7 cellular contexts compared by ENCODE assay signal in the genomic region with DNA sequence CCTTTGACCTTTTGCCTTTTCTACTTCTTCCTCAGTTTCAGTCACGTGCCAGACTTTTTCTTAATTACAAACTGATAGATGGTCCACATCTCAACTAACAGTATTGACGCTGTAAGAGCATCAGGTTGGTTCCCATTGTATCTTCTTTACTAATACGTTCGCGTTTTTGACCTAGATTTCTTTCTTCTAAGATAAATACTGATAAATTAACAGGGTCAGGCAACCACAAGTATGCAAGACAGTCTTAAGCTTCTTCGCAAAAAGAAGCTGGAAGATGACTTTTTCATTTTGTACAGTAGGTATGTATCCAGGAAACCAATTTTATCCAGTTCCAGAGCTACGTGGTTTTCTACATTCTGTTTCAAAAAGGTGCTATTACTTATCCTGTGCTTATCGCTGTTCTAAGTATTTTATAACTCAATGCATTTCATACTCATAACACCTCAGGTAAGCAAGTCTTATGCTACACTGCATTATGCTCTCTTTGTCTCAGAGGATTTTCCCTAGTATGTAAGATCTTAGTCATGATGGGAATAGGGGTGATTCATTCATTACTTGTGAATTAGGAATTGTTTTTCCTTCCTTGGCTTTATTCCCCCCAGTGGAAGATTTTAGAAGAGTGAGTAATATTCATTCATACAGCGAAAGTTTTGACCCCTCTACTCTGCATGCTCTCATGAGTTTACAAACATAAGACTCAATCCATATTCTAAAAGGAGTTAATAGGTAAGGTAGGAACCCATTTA. TPM values are rescaled to one million over a fixed set of nuclear protein-coding genes. Genes with fewer than 3 reads are reported as not detected.
DNase-seq lines count a peak whose midpoint lies in the region; ATAC-seq and TF ChIP-seq lines count a peak whose summit lies in the region.

No MANE protein-coding gene starts in this region.

- 23% methylated on average over 9 of the region's 9 CpGs for WGBS in SK-N-SH (ENCODE audit: low lambda C conversion rate)
- 47 to 50% (median 47%) methylated on average over 9 of the region's 9 CpGs for WGBS in psoas muscle, 3 donors

- no peak for ATAC-seq in psoas muscle

- peaks cover 17 to 24% of the 10 kb centered on the region in 2 experiments; a peak in 3 of 4 replicates for H3K4me1 ChIP-seq in SK-N-SH (ENCODE audit: control insufficient read depth in 1 of 2, insufficient read depth in 2 of 2, low read depth in 1 of 2, low read length in 1 of 2)
- peaks cover 32% of the 10 kb centered on the region for H3K4me1 ChIP-seq in psoas muscle

- TF ChIP-seq EP300 in SK-N-SH (IDR thresholded peaks at IDR 0.05; ENCODE audit: borderline replicate concordance in 1 of 2, low read depth in 1 of 2, low read length in 1 of 2) = peak in 1 of 2 experiments; percentile 72; a peak in 1 of 4 replicates

- DNase-seq in H7 (no peak), SK-N-SH (no peak), fibroblast of peridontal ligament (ENCODE audit: extremely low read depth) (peak; percentile 88), psoas muscle (no peak), cerebellar nuclear complex (lab: John Stamatoyannopoulos, UW) (no peak), Kasumi-1 (lab: John Stamatoyannopoulos, UW) (no peak), SHP77 treated with DMSO at 0.1 percent for 48 hours (lab: John Stamatoyannopoulos, UW) (no peak)

- peak overlapping the region; percentile 94 for H3K9ac ChIP-seq in SK-N-SH

- H4K20me1 ChIP-seq in SK-N-SH (ENCODE audit: insufficient read depth) = no peaks in the 10 kb centered on the region

- peaks cover 17% of the 10 kb centered on the region for H3F3A ChIP-seq in SK-N-SH (replicated peaks; ENCODE audit: insufficient read depth)

- peak overlapping the region; percentile 60 for H2AFZ ChIP-seq in SK-N-SH (ENCODE audit: low read depth)

- H3K4me2 ChIP-seq in SK-N-SH = peak overlapping the region; percentile 92

- H3K9me3 ChIP-seq in SK-N-SH = no peaks in the 10 kb centered on the region; the same call in 1 of the 2 replicates
- H3K9me3 ChIP-seq in psoas muscle = no peaks in the 10 kb centered on the region

- H3K36me3 ChIP-seq in H7 (replicated peaks; ENCODE audit: control insufficient read depth, insufficient read depth, low read length) (peaks cover 1% of the 10 kb centered on the region), SK-N-SH (replicated peaks in 1 of 2; ENCODE audit: control insufficient read depth in 1 of 2, insufficient read depth in 2 of 2, low read length in 1 of 2) (peaks cover 30 to 40% of the 10 kb centered on the region in 2 experiments), psoas muscle (ENCODE audit: insufficient read depth in 1 of 2, low read depth in 1 of 2) (peaks cover 0 to 4% of the 10 kb centered on the region in 2 donors)

- TF ChIP-seq CTCF in SK-N-SH (IDR thresholded peaks at IDR 0.05) = peak; percentile 30; the same call in 1 of the 2 replicates
- TF ChIP-seq CTCF in psoas muscle (IDR thresholded peaks at IDR 0.05) = no peak

- intact Hi-C loops in psoas muscle (cut with DNase I) = loop anchor here in 1 of 2 donors (2.0 to 10.0 kb wide), 4 partner anchors 14 to 362 kb away; a partner anchor contains a TSS

- no peak for TF ChIP-seq RAD21 in SK-N-SH (IDR thresholded peaks at IDR 0.05; ENCODE audit: low read length)

- H3K4me3 ChIP-seq in H7 (ENCODE audit: insufficient read depth, low read depth, low read length) (peak overlapping the region; percentile 89), SK-N-SH (ENCODE audit: low read depth in 2 of 2, low read length in 1 of 2) (peak overlapping the region; percentile 88 to 100), psoas muscle (peak overlapping the region; percentile 84)

- no peaks in the 10 kb centered on the region for H3K9me2 ChIP-seq in SK-N-SH

- H3K79me2 ChIP-seq in SK-N-SH (ENCODE audit: insufficient read depth) = peaks cover 80% of the 10 kb centered on the region

- H3K27ac ChIP-seq in SK-N-SH (ENCODE audit: low read depth in 2 of 2, low read length in 1 of 2) (peak overlapping the region; percentile 92 to 96), psoas muscle (peak overlapping the region; percentile 93)

- POLR2A ChIA-PET in SK-N-SH (lab: Yijun Ruan, JAX) = interaction anchor here (1.2 to 2.0 kb wide), 2 partner anchors 15 to 178 kb away, joined by 4 to 14 read pairs; a partner anchor contains a TSS

- CTCF ChIA-PET in SK-N-SH (lab: Yijun Ruan, JAX) = interaction anchor here (0.6 to 1.6 kb wide), 9 partner anchors 12 to 772 kb away, joined by 3 to 5 read pairs (median 3); no protein-coding TSS in a partner anchor

- no peaks in the 10 kb centered on the region for H3K27me3 ChIP-seq in H7 (ENCODE audit: control insufficient read depth, insufficient read depth, low read length)
- no peaks in the 10 kb centered on the region for H3K27me3 ChIP-seq in SK-N-SH (ENCODE audit: insufficient read depth)
- no peaks in the 10 kb centered on the region for H3K27me3 ChIP-seq in psoas muscle (ENCODE audit: insufficient read depth in 3 of 3, low read length in 2 of 3)

TF ChIP-seq in SK-N-SH, 30 proteins besides CTCF, POLR2A, EP300 and RAD21 (continues in another document):
- TF ChIP-seq GATA2 (CRISPR knock-in tag; IDR thresholded peaks at IDR 0.05) = no peak
- TF ChIP-seq NFIC (IDR thresholded peaks at IDR 0.05; ENCODE audit: borderline replicate concordance) = peak; percentile 66; the same call in 1 of the 2 replicates
- TF ChIP-seq, protein P1, sequence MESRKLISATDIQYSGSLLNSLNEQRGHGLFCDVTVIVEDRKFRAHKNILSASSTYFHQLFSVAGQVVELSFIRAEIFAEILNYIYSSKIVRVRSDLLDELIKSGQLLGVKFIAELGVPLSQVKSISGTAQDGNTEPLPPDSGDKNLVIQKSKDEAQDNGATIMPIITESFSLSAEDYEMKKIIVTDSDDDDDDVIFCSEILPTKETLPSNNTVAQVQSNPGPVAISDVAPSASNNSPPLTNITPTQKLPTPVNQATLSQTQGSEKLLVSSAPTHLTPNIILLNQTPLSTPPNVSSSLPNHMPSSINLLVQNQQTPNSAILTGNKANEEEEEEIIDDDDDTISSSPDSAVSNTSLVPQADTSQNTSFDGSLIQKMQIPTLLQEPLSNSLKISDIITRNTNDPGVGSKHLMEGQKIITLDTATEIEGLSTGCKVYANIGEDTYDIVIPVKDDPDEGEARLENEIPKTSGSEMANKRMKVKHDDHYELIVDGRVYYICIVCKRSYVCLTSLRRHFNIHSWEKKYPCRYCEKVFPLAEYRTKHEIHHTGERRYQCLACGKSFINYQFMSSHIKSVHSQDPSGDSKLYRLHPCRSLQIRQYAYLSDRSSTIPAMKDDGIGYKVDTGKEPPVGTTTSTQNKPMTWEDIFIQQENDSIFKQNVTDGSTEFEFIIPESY (IDR thresholded peaks at IDR 0.05; ENCODE audit: borderline replicate concordance, low read depth) = 0 out of 2 replicates have a peak, but pooled peaks have one; percentile 43
- TF ChIP-seq FOXM1 (IDR thresholded peaks at IDR 0.05; ENCODE audit: low read depth) = no peak
- TF ChIP-seq JUND (IDR thresholded peaks at IDR 0.05) = peak; percentile 92
- TF ChIP-seq TCF12 (IDR thresholded peaks at IDR 0.05) = peak; percentile 58
- TF ChIP-seq, protein P2, sequence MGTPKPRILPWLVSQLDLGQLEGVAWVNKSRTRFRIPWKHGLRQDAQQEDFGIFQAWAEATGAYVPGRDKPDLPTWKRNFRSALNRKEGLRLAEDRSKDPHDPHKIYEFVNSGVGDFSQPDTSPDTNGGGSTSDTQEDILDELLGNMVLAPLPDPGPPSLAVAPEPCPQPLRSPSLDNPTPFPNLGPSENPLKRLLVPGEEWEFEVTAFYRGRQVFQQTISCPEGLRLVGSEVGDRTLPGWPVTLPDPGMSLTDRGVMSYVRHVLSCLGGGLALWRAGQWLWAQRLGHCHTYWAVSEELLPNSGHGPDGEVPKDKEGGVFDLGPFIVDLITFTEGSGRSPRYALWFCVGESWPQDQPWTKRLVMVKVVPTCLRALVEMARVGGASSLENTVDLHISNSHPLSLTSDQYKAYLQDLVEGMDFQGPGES (IDR thresholded peaks at IDR 0.05; ENCODE audit: low read depth, low read length) = no peak
- no peak for TF ChIP-seq EZH2phosphoT487 (IDR thresholded peaks at IDR 0.05; ENCODE audit: borderline replicate concordance, low read depth)
- no peak for TF ChIP-seq SMC3 (IDR thresholded peaks at IDR 0.05; ENCODE audit: low read depth, low read length)
- no peak for TF ChIP-seq MXI1 (IDR thresholded peaks at IDR 0.05; ENCODE audit: low read depth, low read length)

RNA-seq across cellular contexts. Expression of a gene that starts 1.0 kb away (rescaled TPM):
- 22.9 and 28.6 TPM in 2 replicates for total RNA-seq in H7 (2014; rRNA removed; shearing (Covaris generic))
- polyA plus RNA-seq in SK-N-SH (2012; rRNA removed) (9.7 and 11.5 TPM in 2 replicates), psoas muscle (1 to 10 TPM; 1.6 to 4.3 (median 2.0) TPM)
- polyA plus RNA-seq in SK-N-SH (2012; cell fraction: cytosol; rRNA removed) = 12.1 and 16.3 TPM in 2 replicates
- polyA plus RNA-seq in SK-N-SH (2012; cell fraction: nucleus; rRNA removed) = 11.8 and 18.8 TPM in 2 replicates
- total RNA-seq in psoas muscle = 1 to 10 TPM; 3.3 to 4.9 (median 4.3) TPM

RNA-seq across cellular contexts. Expression of a gene that starts 1.0 kb away (rescaled TPM):
- 13.5 and 18.4 TPM in 2 replicates for total RNA-seq in H7 (2014; rRNA removed; shearing (Covaris generic))
- polyA plus RNA-seq in SK-N-SH (2012; rRNA removed) = 21.2 and 28.6 TPM in 2 replicates
- 26.1 and 31.4 TPM in 2 replicates for polyA plus RNA-seq in SK-N-SH (2012; cell fraction: cytosol; rRNA removed)
- polyA plus RNA-seq in SK-N-SH (2012; cell fraction: nucleus; rRNA removed) = 22.1 and 34.2 TPM in 2 replicates
- total RNA-seq in psoas muscle = 10 to 100 TPM; 18.8 to 35.1 (median 20.5) TPM
- polyA plus RNA-seq in psoas muscle = 10 to 100 TPM in 1 of 3 donors, 1 to 10 TPM in 2; 4.8 to 13.5 (median 6.5) TPM

RNA-seq across cellular contexts. Expression of a gene that starts 15.3 kb away (rescaled TPM):
- total RNA-seq in H7 (2014; rRNA removed; shearing (Covaris generic)) = 26.8 and 31.0 TPM in 2 replicates
- polyA plus RNA-seq in SK-N-SH (2012; rRNA removed) = 29.2 and 46.2 TPM in 2 replicates
- polyA plus RNA-seq in SK-N-SH (2012; cell fraction: cytosol; rRNA removed) = 57.5 and 62.3 TPM in 2 replicates
- 19.1 and 27.5 TPM in 2 replicates for polyA plus RNA-seq in SK-N-SH (2012; cell fraction: nucleus; rRNA removed)
- 10 to 100 TPM; 48.5 to 72.6 (median 58.0) TPM for total RNA-seq in psoas muscle
- polyA plus RNA-seq in psoas muscle = 10 to 100 TPM; 37.4 to 54.8 (median 50.5) TPM
